ENCODE assay signal across 10 cellular contexts in the genomic region with DNA sequence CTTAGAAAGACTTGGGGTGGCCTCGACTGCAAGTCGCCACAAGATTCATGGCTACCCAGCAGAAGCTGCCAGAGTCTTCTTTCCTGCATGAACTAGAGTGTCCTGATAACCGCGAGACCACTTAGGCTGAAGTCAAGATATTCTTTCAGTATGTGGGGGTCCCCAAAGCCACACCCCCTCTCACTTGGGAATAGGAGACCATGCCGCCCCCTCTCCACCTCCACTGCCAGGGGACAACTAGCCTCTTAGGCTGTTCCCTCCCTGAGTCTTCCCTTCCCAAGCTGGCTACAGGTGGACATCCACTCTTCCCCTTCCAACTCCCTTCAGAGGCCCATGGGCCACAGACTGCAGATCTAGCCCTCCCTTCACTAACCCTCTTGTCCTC. TPM values are rescaled to one million over a fixed set of nuclear protein-coding genes. Genes with fewer than 3 reads are reported as not detected.
DNase-seq lines count a peak whose midpoint lies in the region; ATAC-seq, FAIRE-seq and TF ChIP-seq lines count a peak whose summit lies in the region.
"Had no signal": no experiment of that assay in that cellular context is flagged by ENCODE, and none has a peak within 500 bp of the region (broad histone marks: within the 10 kb centered on the region; RNA-seq: fewer than 3 reads in every experiment).

No MANE protein-coding gene starts in this region.

- H3K27ac ChIP-seq in CD4-positive, alpha-beta memory T cell (ENCODE audit: low read depth, low read length) = no peak overlapping the region
- H3K27ac ChIP-seq in PC-3 (ENCODE audit: low read length) = no peak overlapping the region
- H3K27ac ChIP-seq in parathyroid adenoma = peak overlapping the region; percentile 9
- H3K27ac ChIP-seq in WERI-Rb-1 = no peak overlapping the region

- no peaks in the 10 kb centered on the region for H3K9me2 ChIP-seq in PC-3 (replicated peaks; ENCODE audit: low read length)

- FAIRE-seq in GM19239 (lab: Jason Lieb, UNC) = no peak

- intact Hi-C loops in CD4-positive, alpha-beta memory T cell (cut with micrococcal nuclease) = loop anchor here (2.0 to 5.0 kb wide), 3 partner anchors 59 to 187 kb away; a partner anchor contains a TSS
- intact Hi-C loops in PC-3 (cut with micrococcal nuclease) = loop anchor here (2.0 kb wide), 1 partner anchor 43 kb away; no protein-coding TSS in a partner anchor

- H3K36me3 Mint-ChIP-seq in CD4-positive, alpha-beta memory T cell = peaks cover 7 to 25% of the 10 kb centered on the region in 2 donors
- no peaks in the 10 kb centered on the region for H3K36me3 Mint-ChIP-seq in endothelial cell (ENCODE audit: low read depth, unreplicated experiment)

- no peaks in the 10 kb centered on the region for H3F3A ChIP-seq in PC-3 (ENCODE audit: low read length, unreplicated experiment)

- no peak overlapping the region for H3K9ac ChIP-seq in PC-3 (ENCODE audit: low read length)
- H3K9ac ChIP-seq in parathyroid adenoma = no peak overlapping the region

- peaks cover 68% of the 10 kb centered on the region for H3K79me2 ChIP-seq in PC-3 (ENCODE audit: low read length)
- H3K79me2 ChIP-seq in parathyroid adenoma = peaks cover 28% of the 10 kb centered on the region

- BruUV-seq in PC-3 (replicated peaks; lab: Mats Ljungman, UMichigan) = no TSS peak

- no peak for ATAC-seq in PC-3

- H3K36me3 ChIP-seq in CD4-positive, alpha-beta memory T cell (ENCODE audit: insufficient read depth, low read length) = no peaks in the 10 kb centered on the region
- 0 out of 2 replicates have a peak, but pooled peaks cover 3% of the 10 kb centered on the region for H3K36me3 ChIP-seq in PC-3 (ENCODE audit: low read depth, low read length)
- no peaks in the 10 kb centered on the region for H3K36me3 ChIP-seq in parathyroid adenoma (ENCODE audit: control insufficient read depth, insufficient read depth, low read length)
- peaks cover 18% of the 10 kb centered on the region for H3K36me3 ChIP-seq in WERI-Rb-1

- H3K4me1 ChIP-seq in CD4-positive, alpha-beta memory T cell (ENCODE audit: insufficient read depth, low read length) = peaks cover 75% of the 10 kb centered on the region
- H3K4me1 ChIP-seq in PC-3 (ENCODE audit: insufficient read depth, low read length) = peaks cover 41% of the 10 kb centered on the region
- peaks cover 18% of the 10 kb centered on the region for H3K4me1 ChIP-seq in parathyroid adenoma

- H3K9me3 ChIP-seq in CD4-positive, alpha-beta memory T cell (ENCODE audit: control insufficient read depth in 1 of 2, low read length in 2 of 2) = no peaks in the 10 kb centered on the region
- H3K9me3 ChIP-seq in PC-3 (ENCODE audit: low read length) (no peaks in the 10 kb centered on the region), parathyroid adenoma (ENCODE audit: control insufficient read depth, low read length) (no peaks in the 10 kb centered on the region), WERI-Rb-1 (ENCODE audit: severe bottlenecking) (no peaks in the 10 kb centered on the region)

- no peak for DNase-seq in CD4-positive, alpha-beta memory T cell
- DNase-seq in PC-3 (no peak), endothelial cell (ENCODE audit: low spot score) (no peak), WERI-Rb-1 (no peak), GM19239 (ENCODE audit: insufficient read length, low spot score) (no peak)
- no peak for DNase-seq in central memory CD4-positive, alpha-beta T cell
- no peak for DNase-seq in stimulated activated CD8-positive, alpha-beta memory T cell treated with anti-CD3 and anti-CD28 coated beads, Interleukin-4, amount 100 ng/mL, for 48 hours
- DNase-seq: hypothalamus, NCI-H748 treated with DMSO at 0.1 percent for 48 hours had no signal

- TF ChIP-seq CTCF in PC-3 (conservative IDR thresholded peaks at IDR 0.05; ENCODE audit: low read depth, low read length) = no peak
- TF ChIP-seq CTCF in endothelial cell (IDR thresholded peaks at IDR 0.05; ENCODE audit: unreplicated experiment) = no peak
- no peak for TF ChIP-seq CTCF in parathyroid adenoma (IDR thresholded peaks at IDR 0.05)
- TF ChIP-seq CTCF in WERI-Rb-1 (IDR thresholded peaks at IDR 0.05; ENCODE audit: low read depth, low read length) = no peak

- H3K9me3 Mint-ChIP-seq in CD4-positive, alpha-beta memory T cell = peaks cover 0 to 2% (median 0%) of the 10 kb centered on the region in 8 donors
- no peaks in the 10 kb centered on the region for H3K9me3 Mint-ChIP-seq in endothelial cell (ENCODE audit: unreplicated experiment)

- peaks cover 44 to 78% (median 61%) of the 10 kb centered on the region in 4 donors for H3K4me1 Mint-ChIP-seq in CD4-positive, alpha-beta memory T cell
- H3K4me1 Mint-ChIP-seq in endothelial cell (ENCODE audit: unreplicated experiment) = peaks cover 45% of the 10 kb centered on the region

- peaks cover 19% of the 10 kb centered on the region for H4K20me1 ChIP-seq in PC-3 (ENCODE audit: low read length)

- POLR2A ChIA-PET in CD4-positive, alpha-beta memory T cell (lab: Charles Lee; ENCODE audit: partially characterized antibody) = interaction anchor here (1.1 to 13.4 kb wide), 8 partner anchors 12 to 55 kb away, joined by 3 to 222 read pairs (median 7); no protein-coding TSS in a partner anchor
- POLR2A ChIA-PET in PC-3 (lab: Charles Lee; ENCODE audit: unreplicated experiment) = no interaction called here

- CTCF ChIA-PET in CD4-positive, alpha-beta memory T cell (lab: Charles Lee; ENCODE audit: partially characterized antibody) = interaction anchor here (1.1 to 3.1 kb wide), 2 partner anchors 21 to 31 kb away, joined by 3 to 28 read pairs; no protein-coding TSS in a partner anchor
- CTCF ChIA-PET in PC-3 (lab: Charles Lee) = no interaction called here

- no peak overlapping the region for H2AFZ ChIP-seq in PC-3 (ENCODE audit: low read length)
- H2AFZ ChIP-seq in parathyroid adenoma = no peak overlapping the region

- H3K4me3 Mint-ChIP-seq in CD4-positive, alpha-beta memory T cell = peak overlapping the region; percentile 26 to 100 (median 74)
- H3K4me3 Mint-ChIP-seq in endothelial cell (ENCODE audit: unreplicated experiment) = peak overlapping the region; percentile 81

- no peak overlapping the region for H3K4me3 ChIP-seq in CD4-positive, alpha-beta memory T cell (ENCODE audit: low read length in 2 of 2)
- H3K4me3 ChIP-seq in PC-3 (ENCODE audit: low read length) (no peak overlapping the region), parathyroid adenoma (ENCODE audit: low read depth, low read length) (no peak overlapping the region), WERI-Rb-1 (ENCODE audit: low read depth, low read length) (no peak overlapping the region)

- peak overlapping the region; percentile 72 to 100 (median 90) for H3K27ac Mint-ChIP-seq in CD4-positive, alpha-beta memory T cell
- H3K27ac Mint-ChIP-seq in endothelial cell (ENCODE audit: unreplicated experiment) = peak overlapping the region; percentile 84

- peak overlapping the region; percentile 78 for H3K4me2 ChIP-seq in PC-3 (ENCODE audit: low read length)
- H3K4me2 ChIP-seq in parathyroid adenoma (ENCODE audit: low read length) = no peak overlapping the region

- no peaks in the 10 kb centered on the region for H3K27me3 Mint-ChIP-seq in CD4-positive, alpha-beta memory T cell
- H3K27me3 Mint-ChIP-seq in endothelial cell (ENCODE audit: unreplicated experiment) = peaks cover 21% of the 10 kb centered on the region

- no peaks in the 10 kb centered on the region for H3K27me3 ChIP-seq in CD4-positive, alpha-beta memory T cell (ENCODE audit: insufficient read depth, low read length)
- H3K27me3 ChIP-seq in PC-3 (ENCODE audit: low read length) = no peaks in the 10 kb centered on the region
- H3K27me3 ChIP-seq in parathyroid adenoma (ENCODE audit: control insufficient read depth, insufficient read depth, low read length) = no peaks in the 10 kb centered on the region
- H3K27me3 ChIP-seq in WERI-Rb-1 (ENCODE audit: insufficient read depth, low read depth, severe bottlenecking) = no peaks in the 10 kb centered on the region

RNA-seq across cellular contexts. Expression of a gene that starts 1.3 kb away (rescaled TPM):
- total RNA-seq in CD4-positive, alpha-beta memory T cell = 10 to 100 TPM; 59.3 to 59.4 TPM
- polyA plus RNA-seq in CD4-positive, alpha-beta memory T cell = 100 to 1,000 TPM in 1 of 2 donors, 10 to 100 TPM in 1; 86.5 to 102 TPM
- 44.2 and 67.8 TPM in 2 replicates for total RNA-seq in PC-3 (2014; rRNA removed)
- 36.3 TPM for total RNA-seq in endothelial cell (ENCODE audit: unreplicated experiment)

RNA-seq across cellular contexts. Expression of a gene that starts 1.7 kb away (rescaled TPM):
- 100 to 1,000 TPM; 144 to 147 TPM for total RNA-seq in CD4-positive, alpha-beta memory T cell
- polyA plus RNA-seq in CD4-positive, alpha-beta memory T cell = 10 to 100 TPM in 1 of 2 donors, 1 to 10 TPM in 1; 4.5 to 16.0 TPM
- total RNA-seq in PC-3 (2014; rRNA removed) (50.7 and 77.2 TPM in 2 replicates), endothelial cell (ENCODE audit: unreplicated experiment) (202 TPM)
